ENCODE assay signal across 10 cellular contexts in genomic region chr9:129838707-129839259, GRCh38. TPM values are rescaled to one million over a fixed set of nuclear protein-coding genes. Genes with fewer than 3 reads are reported as not detected.
DNase-seq lines count a peak whose midpoint lies in the region; ATAC-seq and TF ChIP-seq lines count a peak whose summit lies in the region.
"Had no signal": no experiment of that assay in that cellular context is flagged by ENCODE, and none has a peak within 500 bp of the region (broad histone marks: within the 10 kb centered on the region; RNA-seq: fewer than 3 reads in every experiment).

No MANE protein-coding gene starts in this region.

- CTCF ChIA-PET in BJ (lab: Yijun Ruan, JAX) = no interaction called here

- peaks cover 4% of the 10 kb centered on the region; the same call in 1 of the 2 replicates for H3K36me3 ChIP-seq in BJ (ENCODE audit: control insufficient read depth, insufficient read depth, low read length)

- peak overlapping the region; percentile 68 for H3K4me3 Mint-ChIP-seq in activated T-helper 2 cell treated with anti-CD3 and anti-CD28 coated beads, Interferon-gamma antibody, Interleukin-2, Interleukin-4, amounts not matched to agents 10 μg/mL and 5 μg/mL and 100 μg/mL, durations not matched to agents 14 hours and 24 hours and 36 hours (ENCODE audit: low read depth)

- peaks cover 35% of the 10 kb centered on the region for H3K36me3 Mint-ChIP-seq in activated T-helper 2 cell treated with anti-CD3 and anti-CD28 coated beads, Interferon-gamma antibody, Interleukin-2, Interleukin-4, amounts not matched to agents 10 μg/mL and 5 μg/mL and 100 μg/mL, durations not matched to agents 14 hours and 24 hours and 36 hours (ENCODE audit: low read depth)

- no peak for TF ChIP-seq CTCF in BJ (IDR thresholded peaks at IDR 0.05; ENCODE audit: insufficient read depth, low read depth, low read length)

- in situ Hi-C loops in KBM-7 (cut with MboI; ENCODE audit: low pct_unique_long_range_greater_than_20kb, low sequenced_read_pairs) = no loop called here

- peak overlapping the region; percentile 95 for H3K27ac Mint-ChIP-seq in activated T-helper 2 cell treated with anti-CD3 and anti-CD28 coated beads, Interferon-gamma antibody, Interleukin-2, Interleukin-4, amounts not matched to agents 10 μg/mL and 5 μg/mL and 100 μg/mL, durations not matched to agents 14 hours and 24 hours and 36 hours

- intact Hi-C loops in activated T-helper 2 cell treated with anti-CD3 and anti-CD28 coated beads, Interferon-gamma antibody, Interleukin-2, Interleukin-4, amounts not matched to agents 10 μg/mL and 5 μg/mL and 100 μg/mL, durations not matched to agents 14 hours and 24 hours and 36 hours (cut with micrococcal nuclease) = loop anchor here (1.0 to 5.0 kb wide), 2 partner anchors 25 to 204 kb away; partner anchors contain the start of gene FNBP1
- intact Hi-C loops in Right ventricle myocardium superior (cut with DNase I) = no loop called here

- DNase-seq in BJ (ENCODE audit: low read depth) = peak; percentile 73
- DNase-seq in KBM-7 = peak; percentile 31
- no peak for DNase-seq in activated T-helper 2 cell treated with anti-CD3 and anti-CD28 coated beads, Interferon-gamma antibody, Interleukin-2, Interleukin-4, amounts not matched to agents 10 μg/mL and 5 μg/mL and 100 μg/mL, durations not matched to agents 14 hours and 24 hours and 36 hours (ENCODE audit: low spot score)
- peak; percentile 76 for DNase-seq in islet precursor cell
- DNase-seq in mesenteric fat pad (ENCODE audit: low spot score) = no peak
- no peak for DNase-seq in Right ventricle myocardium superior
- DNase-seq: activated gamma-delta T cell, NCI-H446 treated with DMSO at 0.1 percent for 48 hours had no signal

- no peaks in the 10 kb centered on the region for H3K27me3 Mint-ChIP-seq in activated T-helper 2 cell treated with anti-CD3 and anti-CD28 coated beads, Interferon-gamma antibody, Interleukin-2, Interleukin-4, amounts not matched to agents 10 μg/mL and 5 μg/mL and 100 μg/mL, durations not matched to agents 14 hours and 24 hours and 36 hours (ENCODE audit: low read depth)

- H3K4me1 Mint-ChIP-seq in activated T-helper 2 cell treated with anti-CD3 and anti-CD28 coated beads, Interferon-gamma antibody, Interleukin-2, Interleukin-4, amounts not matched to agents 10 μg/mL and 5 μg/mL and 100 μg/mL, durations not matched to agents 14 hours and 24 hours and 36 hours (ENCODE audit: low read depth) = peaks cover 46% of the 10 kb centered on the region

- ATAC-seq in GM19467 (IDR thresholded peaks at IDR 0.05; ENCODE audit: unreplicated experiment) (no peak), Right ventricle myocardium superior (ENCODE audit: poor library complexity) (no peak), GM19324 (IDR thresholded peaks at IDR 0.05; ENCODE audit: low FRiP score, unreplicated experiment) (no peak)

- H3K27me3 ChIP-seq in BJ (ENCODE audit: control insufficient read depth, insufficient read depth, low read length) = no peaks in the 10 kb centered on the region

- H3K9me3 Mint-ChIP-seq in activated T-helper 2 cell treated with anti-CD3 and anti-CD28 coated beads, Interferon-gamma antibody, Interleukin-2, Interleukin-4, amounts not matched to agents 10 μg/mL and 5 μg/mL and 100 μg/mL, durations not matched to agents 14 hours and 24 hours and 36 hours = no peaks in the 10 kb centered on the region

- POLR2A ChIA-PET in BJ (lab: Charles Lee) = no interaction called here

- H3K4me3 ChIP-seq in BJ (ENCODE audit: low read depth, low read length) = no peak overlapping the region

RNA-seq across cellular contexts. Expression of gene USP20, which starts 3.5 kb away (rescaled TPM):
- 10.5 and 19.0 TPM in 2 replicates for polyA plus RNA-seq in BJ (2011; rRNA removed)
- polyA minus RNA-seq in BJ (2011; rRNA and poly(A)+ RNA removed) = 12.4 and 13.0 TPM in 2 replicates
- total RNA-seq in activated T-helper 2 cell treated with anti-CD3 and anti-CD28 coated beads, Interferon-gamma antibody, Interleukin-2, Interleukin-4, amounts not matched to agents 10 μg/mL and 5 μg/mL and 100 μg/mL, durations not matched to agents 14 hours and 24 hours and 36 hours = 45.6 and 52.3 TPM in 2 replicates
- 16.8 TPM for total RNA-seq in mesenteric fat pad
- 10.4 TPM for total RNA-seq in Right ventricle myocardium superior

RNA-seq across cellular contexts. Expression of gene C9orf78, which starts 3.7 kb away (rescaled TPM):
- 26.1 and 41.9 TPM in 2 replicates for polyA plus RNA-seq in BJ (2011; rRNA removed)
- 4.6 and 5.5 TPM in 2 replicates for polyA minus RNA-seq in BJ (2011; rRNA and poly(A)+ RNA removed)
- 54.4 and 59.6 TPM in 2 replicates for total RNA-seq in activated T-helper 2 cell treated with anti-CD3 and anti-CD28 coated beads, Interferon-gamma antibody, Interleukin-2, Interleukin-4, amounts not matched to agents 10 μg/mL and 5 μg/mL and 100 μg/mL, durations not matched to agents 14 hours and 24 hours and 36 hours
- 30.1 TPM for total RNA-seq in mesenteric fat pad
- 31.4 TPM for total RNA-seq in Right ventricle myocardium superior

RNA-seq across cellular contexts. Expression of gene TOR1A, which starts 14.8 kb away (rescaled TPM):
- 78.8 and 93.2 TPM in 2 replicates for polyA plus RNA-seq in BJ (2011; rRNA removed)
- polyA minus RNA-seq in BJ (2011; rRNA and poly(A)+ RNA removed) = 28.0 and 39.4 TPM in 2 replicates
- total RNA-seq in activated T-helper 2 cell treated with anti-CD3 and anti-CD28 coated beads, Interferon-gamma antibody, Interleukin-2, Interleukin-4, amounts not matched to agents 10 μg/mL and 5 μg/mL and 100 μg/mL, durations not matched to agents 14 hours and 24 hours and 36 hours = 52.5 and 55.8 TPM in 2 replicates
- total RNA-seq in mesenteric fat pad (33.9 TPM), Right ventricle myocardium superior (12.0 TPM)

RNA-seq across cellular contexts. Expression of gene TOR1B, which starts 35.8 kb away (rescaled TPM):
- 26.8 and 31.4 TPM in 2 replicates for polyA plus RNA-seq in BJ (2011; rRNA removed)
- 9.5 and 12.9 TPM in 2 replicates for polyA minus RNA-seq in BJ (2011; rRNA and poly(A)+ RNA removed)
- total RNA-seq in activated T-helper 2 cell treated with anti-CD3 and anti-CD28 coated beads, Interferon-gamma antibody, Interleukin-2, Interleukin-4, amounts not matched to agents 10 μg/mL and 5 μg/mL and 100 μg/mL, durations not matched to agents 14 hours and 24 hours and 36 hours = 23.9 and 25.2 TPM in 2 replicates
- 16.7 TPM for total RNA-seq in mesenteric fat pad
- total RNA-seq in Right ventricle myocardium superior = 10.0 TPM

Comparison
In these comparisons a context has a peak if more than half of its experiments do, and no peak if none do; other contexts are left out.
1. DNase-seq: peak in BJ (single experiment), KBM-7 (single experiment) and islet precursor cell (single experiment); none in activated T-helper 2 cell treated with anti-CD3 and anti-CD28 coated beads, Interferon-gamma antibody, Interleukin-2, Interleukin-4, amounts not matched to agents 10 μg/mL and 5 μg/mL and 100 μg/mL, durations not matched to agents 14 hours and 24 hours and 36 hours (single experiment), mesenteric fat pad (single experiment) and Right ventricle myocardium superior (single experiment).